Comparison of ENCODE assay signal across 14 cellular contexts in the genomic region with DNA sequence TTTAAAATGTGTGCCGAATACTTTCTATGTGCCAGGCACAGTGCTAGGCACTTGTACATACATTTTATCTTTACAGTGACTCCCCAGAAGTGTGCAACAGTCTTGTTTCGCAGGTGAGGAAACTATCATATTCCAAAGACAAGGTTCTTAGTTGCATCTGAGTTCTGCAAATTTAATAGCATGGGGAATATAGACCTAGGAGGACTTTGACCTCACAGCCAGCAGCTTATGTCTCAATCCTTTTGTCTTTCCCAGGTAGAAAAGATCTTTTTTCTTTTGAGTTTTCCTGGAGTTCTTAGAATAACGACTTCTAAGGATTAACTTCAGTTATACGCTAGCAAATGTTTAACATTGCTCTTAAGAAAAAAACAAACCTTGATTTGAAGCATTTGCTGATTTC.
A peak's percentile ranks its signal among the peaks of the same experiment; 100 is the strongest.
DNase-seq lines count a peak whose midpoint lies in the region; ATAC-seq and TF ChIP-seq lines count a peak whose summit lies in the region.
"Had no signal": no experiment of that assay in that cellular context is flagged by ENCODE, and none has a peak within 500 bp of the region (broad histone marks: within the 10 kb centered on the region; RNA-seq: fewer than 3 reads in every experiment).

No MANE protein-coding gene starts in this region.

- peak overlapping the region; percentile 59 to 76 for H3K27ac ChIP-seq in uterus
- H3K27ac ChIP-seq: BLaER1 treated with 17β-estradiol and CSF1 and Interleukin-3, amounts not matched to agents 10 nM and 100 nM had no signal

- POLR2A ChIA-PET in Caco-2 (lab: Charles Lee) = interaction anchor here (0.5 kb wide), 1 partner anchor 8 kb away, joined by 3 read pairs; no protein-coding TSS in a partner anchor

- H3K9me3 Mint-ChIP-seq in Caco-2 (ENCODE audit: unreplicated experiment) (peaks cover 12% of the 10 kb centered on the region), nephron (no peaks in the 10 kb centered on the region)
- H3K9me3 Mint-ChIP-seq: CD8-positive, alpha-beta T cell; H9 had no signal

- CTCF ChIA-PET in Caco-2 (lab: Charles Lee) = no interaction called here

- TF ChIP-seq CTCF in Caco-2 (IDR thresholded peaks at IDR 0.05; ENCODE audit: insufficient read depth in 1 of 2, low read depth in 1 of 2, low read length in 1 of 2, severe bottlenecking in 1 of 2, unreplicated experiment in 1 of 2) = no peak
- TF ChIP-seq CTCF in nephron (IDR thresholded peaks at IDR 0.05; ENCODE audit: unreplicated experiment in 3 of 3) = no peak
- TF ChIP-seq CTCF in uterus (IDR thresholded peaks at IDR 0.05) = no peak
- no peak for TF ChIP-seq CTCF in BE2C (IDR thresholded peaks at IDR 0.05; ENCODE audit: low read depth, low read length)

- H3K4me1 Mint-ChIP-seq in Caco-2 (ENCODE audit: low read depth, unreplicated experiment) (peaks cover 48% of the 10 kb centered on the region), nephron (peaks cover 78% of the 10 kb centered on the region)

- no peak for TF ChIP-seq POLR2A in uterus (IDR thresholded peaks at IDR 0.05)

- H3K4me3 ChIP-seq in Caco-2 (ENCODE audit: low read depth, low read length) = no peak overlapping the region
- H3K4me3 ChIP-seq in uterus = no peak overlapping the region
- no peak overlapping the region for H3K4me3 ChIP-seq in BE2C (ENCODE audit: low read depth, low read length)
- H3K4me3 ChIP-seq: BLaER1 treated with 17β-estradiol and CSF1 and Interleukin-3, amounts not matched to agents 10 nM and 100 nM had no signal

- H3K36me3 ChIP-seq in Caco-2 (ENCODE audit: control insufficient read depth, insufficient read depth, low read length) (no peaks in the 10 kb centered on the region), uterus (no peaks in the 10 kb centered on the region), BE2C (no peaks in the 10 kb centered on the region)
- H3K36me3 ChIP-seq: BLaER1 treated with 17β-estradiol and CSF1 and Interleukin-3, amounts not matched to agents 10 nM and 100 nM had no signal

- peak in 1 of 2 experiments; percentile 17 for DNase-seq in Caco-2
- peak in 1 of 2 donors; percentile 12 for DNase-seq in left colon
- no peak for DNase-seq in uterus
- DNase-seq in BE2C = no peak
- DNase-seq: 8988T; CD8-positive, alpha-beta T cell; COR-L47; DMS79; GDM1 had no signal

- no peaks in the 10 kb centered on the region for H3K27me3 Mint-ChIP-seq in Caco-2 (ENCODE audit: insufficient read depth, unreplicated experiment)
- H3K27me3 Mint-ChIP-seq in nephron (ENCODE audit: low read depth) = peaks cover 4% of the 10 kb centered on the region

- no TSS peak for BruUV-seq in Caco-2 (replicated peaks; lab: Mats Ljungman, UMichigan)

- H3K36me3 Mint-ChIP-seq in Caco-2 (ENCODE audit: insufficient read depth, unreplicated experiment) (peaks cover 6% of the 10 kb centered on the region), nephron (ENCODE audit: low read depth) (no peaks in the 10 kb centered on the region)
- H3K36me3 Mint-ChIP-seq: CD8-positive, alpha-beta T cell had no signal

- ATAC-seq in left colon = peak; percentile 61
- no peak for ATAC-seq in GM21576 (IDR thresholded peaks at IDR 0.05; ENCODE audit: unreplicated experiment)
- no peak for ATAC-seq in GM19351 (IDR thresholded peaks at IDR 0.05; ENCODE audit: unreplicated experiment)
- ATAC-seq: CD8-positive, alpha-beta T cell had no signal

- H3K9me3 ChIP-seq in Caco-2 (no peaks in the 10 kb centered on the region; the same call in 1 of the 2 replicates), uterus (no peaks in the 10 kb centered on the region), BE2C (no peaks in the 10 kb centered on the region)
- H3K9me3 ChIP-seq: BLaER1 treated with 17β-estradiol and CSF1 and Interleukin-3, amounts not matched to agents 10 nM and 100 nM had no signal

- H3K27me3 ChIP-seq in Caco-2 (replicated peaks; ENCODE audit: control insufficient read depth, insufficient read depth, low read length) (no peaks in the 10 kb centered on the region), uterus (no peaks in the 10 kb centered on the region), BE2C (no peaks in the 10 kb centered on the region)
- H3K27me3 ChIP-seq: BLaER1 treated with 17β-estradiol and CSF1 and Interleukin-3, amounts not matched to agents 10 nM and 100 nM had no signal

- H3K4me3 Mint-ChIP-seq in Caco-2 (ENCODE audit: unreplicated experiment) (no peak overlapping the region), nephron (no peak overlapping the region)
- H3K4me3 Mint-ChIP-seq: CD8-positive, alpha-beta T cell; H9 had no signal

- H3K27ac Mint-ChIP-seq in Caco-2 (ENCODE audit: unreplicated experiment) = peak overlapping the region; percentile 94
- H3K27ac Mint-ChIP-seq in nephron = peak overlapping the region; percentile 65 to 95 (median 95)
- H3K27ac Mint-ChIP-seq: CD8-positive, alpha-beta T cell; H9 had no signal

- intact Hi-C loops in Caco-2 (cut with micrococcal nuclease; ENCODE audit: unreplicated experiment) = loop anchor here (5.0 kb wide), 2 partner anchors 64 to 611 kb away; no protein-coding TSS in a partner anchor
- intact Hi-C loops in left colon (cut with DNase I, micrococcal nuclease) = no loop called here
- intact Hi-C loops in uterus (cut with DNase I; ENCODE audit: low total_unique reads) = no loop called here

- H3K4me1 ChIP-seq in Caco-2 = peaks cover 56% of the 10 kb centered on the region
- peaks cover 0 to 19% of the 10 kb centered on the region in 2 donors for H3K4me1 ChIP-seq in uterus
- H3K4me1 ChIP-seq in BE2C = peaks cover 12% of the 10 kb centered on the region
